25 cellular contexts compared by ENCODE assay signal in genomic region chr14:89377544-89377943, GRCh38. TPM values are rescaled to one million over a fixed set of nuclear protein-coding genes. Genes with fewer than 3 reads are reported as not detected.
DNase-seq lines count a peak whose midpoint lies in the region; ATAC-seq and TF ChIP-seq lines count a peak whose summit lies in the region.
"Had no signal": no experiment of that assay in that cellular context is flagged by ENCODE, and none has a peak within 500 bp of the region (broad histone marks: within the 10 kb centered on the region; RNA-seq: fewer than 3 reads in every experiment).

No MANE protein-coding gene starts in this region.

- no peak overlapping the region for H2BK120ac ChIP-seq in H9 (ENCODE audit: low read depth, low read length, poor library complexity, severe bottlenecking)

- no peak overlapping the region for H3K18ac ChIP-seq in H9 (ENCODE audit: insufficient read length, low read depth, low read length)

- H3K27me3 Mint-ChIP-seq in CD4-positive, CD25-positive, alpha-beta regulatory T cell = no peaks in the 10 kb centered on the region
- H3K27me3 Mint-ChIP-seq in H9 (ENCODE audit: low read depth) (no peaks in the 10 kb centered on the region), naive B cell (no peaks in the 10 kb centered on the region)
- no peaks in the 10 kb centered on the region for H3K27me3 Mint-ChIP-seq in central memory CD8-positive, alpha-beta T cell

- no peak overlapping the region for H4K5ac ChIP-seq in H9 (ENCODE audit: insufficient read length, low read depth, low read length)

- no peak overlapping the region for H3K4me3 ChIP-seq in CD4-positive, CD25-positive, alpha-beta regulatory T cell (ENCODE audit: low read depth, low read length)
- H3K4me3 ChIP-seq in vagina = no peak overlapping the region
- H3K4me3 ChIP-seq: BLaER1, esophagus squamous epithelium, GM12878, K562, MG63, PC-9, psoas muscle had no signal

- H3T11ph ChIP-seq in H9 (ENCODE audit: low read length) = no peak overlapping the region

- no peak overlapping the region for H4K91ac ChIP-seq in H9 (ENCODE audit: insufficient read length, low read depth, low read length)

- H3K36me3 ChIP-seq in CD4-positive, CD25-positive, alpha-beta regulatory T cell (ENCODE audit: control insufficient read depth, insufficient read depth, low read length) = peaks cover 9% of the 10 kb centered on the region
- no peaks in the 10 kb centered on the region for H3K36me3 ChIP-seq in vagina
- H3K36me3 ChIP-seq: MG63 had no signal

- H3K79me2 ChIP-seq in H9 (ENCODE audit: insufficient read depth, low read length) = peaks cover 46% of the 10 kb centered on the region; the same call in 1 of the 2 replicates

- peaks cover 6% of the 10 kb centered on the region for H3K79me1 ChIP-seq in H9 (ENCODE audit: insufficient read depth, low read depth, low read length, poor library complexity, severe bottlenecking)

- H2BK15ac ChIP-seq in H9 (ENCODE audit: low read depth, low read length) = no peak overlapping the region

- H3K23ac ChIP-seq in H9 (ENCODE audit: insufficient read length, low read depth, low read length) = no peak overlapping the region

- no peak for DNase-seq in CD4-positive, CD25-positive, alpha-beta regulatory T cell
- DNase-seq in H9 = no peak
- no peak for DNase-seq in central memory CD8-positive, alpha-beta T cell (ENCODE audit: low spot score in 2 of 2)
- no peak for DNase-seq in naive B cell
- no peak for DNase-seq in vagina (ENCODE audit: extremely low spot score in 2 of 2)
- no peak for DNase-seq in AML-193 (lab: John Stamatoyannopoulos, UW)
- no peak for DNase-seq in NCI-H146 (lab: John Stamatoyannopoulos, UW)
- no peak for DNase-seq in AG08395 (ENCODE audit: low spot score)
- DNase-seq: activated gamma-delta T cell treated with Interleukin-2 at 50 U/mL for 16 hours; amniotic stem cell; cortex of kidney; endodermal cell; esophagus squamous epithelium; MG63; NCI-H1417; NCI-H2107; NCI-H524; NK-92 treated with Interleukin-12 subunit alpha and Interleukin-12 subunit beta, amount 100 ng/mL, for 24 hours; PC-9; psoas muscle; Right ventricle myocardium superior had no signal

- WGBS in H9 (ENCODE audit: extremely low coverage, insufficient read length, low lambda C conversion rate) = no CpG with 5 or more reads among the region's 3 CpGs

- TF ChIP-seq CTCF in H9 (conservative IDR thresholded peaks at IDR 0.05) (no peak), vagina (IDR thresholded peaks at IDR 0.05) (no peak)

- H3K4me1 ChIP-seq in CD4-positive, CD25-positive, alpha-beta regulatory T cell (ENCODE audit: control insufficient read depth, insufficient read depth, low read length, poor library complexity, severe bottlenecking) = no peaks in the 10 kb centered on the region
- no peaks in the 10 kb centered on the region; the same call in 1 of the 2 replicates for H3K4me1 ChIP-seq in H9 (ENCODE audit: insufficient read depth, low read length)
- peaks cover 37% of the 10 kb centered on the region for H3K4me1 ChIP-seq in vagina

- peak overlapping the region; percentile 43 to 82 (median 68) for H3K27ac Mint-ChIP-seq in CD4-positive, CD25-positive, alpha-beta regulatory T cell
- peak overlapping the region in 2 of 3 experiments; percentile 33 to 44; a peak in 2 of 7 replicates for H3K27ac Mint-ChIP-seq in H9
- peak overlapping the region; percentile 29 for H3K27ac Mint-ChIP-seq in central memory CD8-positive, alpha-beta T cell (ENCODE audit: low read depth)
- H3K27ac Mint-ChIP-seq in naive B cell = peak overlapping the region in 5 of 6 donors; percentile 8 to 87 (median 75)
- H3K27ac Mint-ChIP-seq: endodermal cell had no signal

- H2BK20ac ChIP-seq in H9 (ENCODE audit: low read depth, low read length, poor library complexity, severe bottlenecking) = no peak overlapping the region

- no peaks in the 10 kb centered on the region for H3K23me2 ChIP-seq in H9 (ENCODE audit: insufficient read length, low read depth, low read length, poor library complexity, severe bottlenecking)

- peaks cover 23 to 64% (median 52%) of the 10 kb centered on the region in 4 donors for H3K4me1 Mint-ChIP-seq in CD4-positive, CD25-positive, alpha-beta regulatory T cell
- H3K4me1 Mint-ChIP-seq in H9 (peaks cover 13 to 41% of the 10 kb centered on the region in 2 experiments), naive B cell (peaks cover 40 to 67% (median 50%) of the 10 kb centered on the region in 3 donors)
- peaks cover 46% of the 10 kb centered on the region for H3K4me1 Mint-ChIP-seq in central memory CD8-positive, alpha-beta T cell
- H3K4me1 Mint-ChIP-seq: endodermal cell had no signal

- intact Hi-C loops in vagina (cut with DNase I) = no loop called here

- peak overlapping the region; percentile 9 for H3K27ac ChIP-seq in CD4-positive, CD25-positive, alpha-beta regulatory T cell (ENCODE audit: insufficient read depth, low read length, poor library complexity, severe bottlenecking)
- H3K27ac ChIP-seq in H9 (ENCODE audit: insufficient read length, low read depth, low read length) = no peak overlapping the region
- H3K27ac ChIP-seq in vagina = no peak overlapping the region
- H3K27ac ChIP-seq: BLaER1, esophagus squamous epithelium, PC-9, psoas muscle had no signal

- H3K14ac ChIP-seq in H9 (ENCODE audit: insufficient read depth, low read length) = no peak overlapping the region

- H3K4me2 ChIP-seq in H9 (ENCODE audit: insufficient read depth, insufficient read length, low read length) = no peak overlapping the region
- H3K4me2 ChIP-seq: BLaER1, PC-9 had no signal

- H4K8ac ChIP-seq in H9 (replicated peaks; ENCODE audit: insufficient read length, low read depth, low read length) = no peak overlapping the region

- H3K27me3 ChIP-seq in CD4-positive, CD25-positive, alpha-beta regulatory T cell (ENCODE audit: control insufficient read depth, insufficient read depth, low read length) = no peaks in the 10 kb centered on the region
- H3K27me3 ChIP-seq in H9 (ENCODE audit: insufficient read depth, low read length) (no peaks in the 10 kb centered on the region), vagina (no peaks in the 10 kb centered on the region)
- H3K27me3 ChIP-seq: BLaER1, esophagus squamous epithelium, MG63 had no signal

- peak overlapping the region in 2 of 4 donors; percentile 0 to 15 for H3K4me3 Mint-ChIP-seq in CD4-positive, CD25-positive, alpha-beta regulatory T cell
- no peak overlapping the region for H3K4me3 Mint-ChIP-seq in H9
- no peak overlapping the region for H3K4me3 Mint-ChIP-seq in central memory CD8-positive, alpha-beta T cell
- peak overlapping the region in 1 of 8 donors; percentile 9 for H3K4me3 Mint-ChIP-seq in naive B cell
- H3K4me3 Mint-ChIP-seq: endodermal cell had no signal

- no peak overlapping the region for H2BK5ac ChIP-seq in H9 (ENCODE audit: insufficient read length, low read length)

- peaks cover 3 to 10% of the 10 kb centered on the region in 2 experiments for H3K9me3 ChIP-seq in CD4-positive, CD25-positive, alpha-beta regulatory T cell (ENCODE audit: control insufficient read depth in 2 of 2, low read length in 2 of 2)
- H3K9me3 ChIP-seq in H9 (ENCODE audit: control insufficient read depth, low read depth, low read length) (no peaks in the 10 kb centered on the region), vagina (no peaks in the 10 kb centered on the region)
- H3K9me3 ChIP-seq: esophagus squamous epithelium, MG63, psoas muscle had no signal

- H2AFZ ChIP-seq in H9 (ENCODE audit: low read length) = no peak overlapping the region
- H2AFZ ChIP-seq: PC-9 had no signal

- no peaks in the 10 kb centered on the region for H4K20me1 ChIP-seq in H9 (ENCODE audit: control insufficient read depth, insufficient read depth, insufficient read length)

- H3K9ac ChIP-seq in H9 (ENCODE audit: extremely low read depth, insufficient read length, low read length) = no peak overlapping the region
- H3K9ac ChIP-seq: BLaER1 had no signal

- no peak overlapping the region for H3K56ac ChIP-seq in H9 (ENCODE audit: insufficient read length, low read depth, low read length)

- TF ChIP-seq POLR2A in vagina (IDR thresholded peaks at IDR 0.05) = no peak

- ATAC-seq in CD4-positive, CD25-positive, alpha-beta regulatory T cell (ENCODE audit: low read depth in 2 of 2) = no peak
- no peak for ATAC-seq in central memory CD8-positive, alpha-beta T cell (replicated peaks; ENCODE audit: extremely low read depth, poor library complexity, severe bottlenecking)
- peak in 1 of 2 donors; percentile 26 for ATAC-seq in naive B cell (ENCODE audit: low read depth in 2 of 2)
- ATAC-seq: HCT116, K562 had no signal

- no peak overlapping the region for H2AK5ac ChIP-seq in H9 (ENCODE audit: insufficient read length, low read length)

- no peak overlapping the region for H2BK12ac ChIP-seq in H9 (ENCODE audit: insufficient read length, low read depth, low read length)

- H3K4ac ChIP-seq in H9 (ENCODE audit: low read depth, low read length) = no peak overlapping the region

- peaks cover 37% of the 10 kb centered on the region for H3K36me3 Mint-ChIP-seq in CD4-positive, CD25-positive, alpha-beta regulatory T cell
- H3K36me3 Mint-ChIP-seq in H9 (ENCODE audit: insufficient read depth in 1 of 3, low read depth in 3 of 3) = peaks cover 35 to 39% (median 37%) of the 10 kb centered on the region in 3 experiments
- peaks cover 6% of the 10 kb centered on the region for H3K36me3 Mint-ChIP-seq in central memory CD8-positive, alpha-beta T cell (ENCODE audit: insufficient read depth)
- peaks cover 7 to 16% of the 10 kb centered on the region in 2 donors for H3K36me3 Mint-ChIP-seq in naive B cell

- peaks cover 0 to 20% (median under 1%) of the 10 kb centered on the region in 7 donors for H3K9me3 Mint-ChIP-seq in CD4-positive, CD25-positive, alpha-beta regulatory T cell
- H3K9me3 Mint-ChIP-seq in H9 = peaks cover 3 to 13% of the 10 kb centered on the region in 2 experiments; a peak in 4 of 5 replicates
- no peaks in the 10 kb centered on the region for H3K9me3 Mint-ChIP-seq in central memory CD8-positive, alpha-beta T cell
- H3K9me3 Mint-ChIP-seq in naive B cell = peaks cover 0 to 10% (median 6%) of the 10 kb centered on the region in 7 donors

RNA-seq across cellular contexts. Expression of gene FOXN3, which starts 39.5 kb away (rescaled TPM):
- total RNA-seq in CD4-positive, CD25-positive, alpha-beta regulatory T cell = 203 TPM
- polyA plus RNA-seq in CD4-positive, CD25-positive, alpha-beta regulatory T cell = 100 to 1,000 TPM; 108 to 126 (median 110) TPM
- total RNA-seq in H9 (2021) (114 and 125 TPM in 2 replicates), vagina (111 TPM)
- 10 to 100 TPM; 47.8 to 77.5 (median 58.7) TPM for polyA plus RNA-seq in naive B cell (ENCODE audit: low read depth in 6 of 6)
